In genomic region chr20:61193164-61193563, GRCh38 we compare ENCODE assay signal across 1 cellular context.
TF ChIP-seq lines count a peak whose summit lies in the region.

No MANE protein-coding gene starts in this region.

TF ChIP-seq in H1, 55 proteins besides CTCF, POLR2A, EP300 and RAD21 (continued from another document):
- TF ChIP-seq USF2 (IDR thresholded peaks at IDR 0.05; ENCODE audit: low read length) (peak; percentile 51), SP2 (IDR thresholded peaks at IDR 0.05; ENCODE audit: low read length) (no peak)
